ENCODE assay signal across 16 cellular contexts in genomic region chr20:38722708-38723068, GRCh38. TPM values are rescaled to one million over a fixed set of nuclear protein-coding genes. Genes with fewer than 3 reads are reported as not detected.
DNase-seq lines count a peak whose midpoint lies in the region; ATAC-seq, FAIRE-seq and TF ChIP-seq lines count a peak whose summit lies in the region.
"Had no signal": no experiment of that assay in that cellular context is flagged by ENCODE, and none has a peak within 500 bp of the region (broad histone marks: within the 10 kb centered on the region; RNA-seq: fewer than 3 reads in every experiment).

No MANE protein-coding gene starts in this region.

- H3K9me3 ChIP-seq in HEK293 (ENCODE audit: control insufficient read depth, insufficient read depth, low read depth, low read length): no peaks in the 10 kb centered on the region
- H3K9me3 ChIP-seq: breast epithelium had no signal

- no peak overlapping the region for H3K27ac ChIP-seq in HEK293 (ENCODE audit: extremely low read depth, low read depth, low read length)
- H3K27ac ChIP-seq: breast epithelium, gastroesophageal sphincter, parathyroid adenoma had no signal

- no peaks in the 10 kb centered on the region for H3K36me3 ChIP-seq in HEK293 (ENCODE audit: control insufficient read depth in 2 of 2, insufficient read depth in 1 of 2, low read length in 2 of 2)
- H3K36me3 ChIP-seq: breast epithelium, gastroesophageal sphincter had no signal

- CTCF ChIA-PET in HEK293 (lab: Yijun Ruan, JAX): interaction anchor here (0.6 to 0.7 kb wide), 2 partner anchors 75 to 140 kb away, joined by 3 read pairs; no protein-coding TSS in a partner anchor

- H3K27ac Mint-ChIP-seq in chondrocyte (ENCODE audit: unreplicated experiment) (no peak overlapping the region), naive B cell (peak overlapping the region in 3 of 6 donors; percentile 13 to 84 (median 34))

- no peak for ATAC-seq in naive B cell (ENCODE audit: low read depth in 2 of 2)
- ATAC-seq: esophagus mucosa, gastroesophageal sphincter, HepG2 had no signal

- H3K9me3 Mint-ChIP-seq in chondrocyte (ENCODE audit: low read depth) (no peaks in the 10 kb centered on the region), naive B cell (peaks cover 0 to 11% (median 8%) of the 10 kb centered on the region in 7 donors)

- no peak for FAIRE-seq in D721Med (lab: Jason Lieb, UNC)
- FAIRE-seq: HepG2 had no signal

- 0 out of 2 replicates have a peak, but pooled peaks cover 3% of the 10 kb centered on the region for H3K4me1 ChIP-seq in HEK293 (ENCODE audit: control insufficient read depth, insufficient read depth, low read length)
- H3K4me1 ChIP-seq: breast epithelium, parathyroid adenoma had no signal

- H3K4me1 Mint-ChIP-seq in chondrocyte (ENCODE audit: low read depth) (peaks cover 10% of the 10 kb centered on the region), naive B cell (peaks cover 37 to 53% (median 42%) of the 10 kb centered on the region in 3 donors)

- H3K4me3 Mint-ChIP-seq in chondrocyte (ENCODE audit: unreplicated experiment): no peak overlapping the region
- H3K4me3 Mint-ChIP-seq in naive B cell: peak overlapping the region in 6 of 8 donors; percentile 14 to 80 (median 60)

- H3K27me3 Mint-ChIP-seq in chondrocyte (ENCODE audit: low read depth): peaks cover 85% of the 10 kb centered on the region
- peaks cover 79 to 99% (median 91%) of the 10 kb centered on the region in 3 donors for H3K27me3 Mint-ChIP-seq in naive B cell

- POLR2A ChIA-PET in HEK293 (lab: Yijun Ruan, JAX): no interaction called here

- peaks cover 10% of the 10 kb centered on the region for H3K36me3 Mint-ChIP-seq in chondrocyte (ENCODE audit: low read depth)
- peaks cover 0 to 24% of the 10 kb centered on the region in 2 donors for H3K36me3 Mint-ChIP-seq in naive B cell

- no peak for TF ChIP-seq CTCF in D721Med (IDR thresholded peaks at IDR 0.05; ENCODE audit: insufficient read depth, missing control alignments)
- TF ChIP-seq CTCF in HEK293 (tag by site-specific recombination; IDR thresholded peaks at IDR 0.05): no peak
- no peak for TF ChIP-seq CTCF in chondrocyte (IDR thresholded peaks at IDR 0.05)

- DNase-seq in D721Med (ENCODE audit: insufficient read length, low spot score): peak; percentile 24
- DNase-seq in chondrocyte (ENCODE audit: low spot score): peak; percentile 50
- DNase-seq in naive B cell: no peak
- DNase-seq in SIG-M5 treated with dmso at 0.1 percent for 504 hours (lab: John Stamatoyannopoulos, UW; ENCODE audit: unreplicated experiment): no peak
- no peak for DNase-seq in NCI-H1105 treated with DMSO at 0.1 percent for 48 hours (lab: John Stamatoyannopoulos, UW)
- no peak for DNase-seq in ureter (ENCODE audit: low spot score)
- no peak for DNase-seq in DMS53 (lab: John Stamatoyannopoulos, UW)
- DNase-seq: NCI-H446 treated with DMSO at 0.1 percent for 48 hours had no signal

- no peak overlapping the region for H3K4me3 ChIP-seq in HEK293 (ENCODE audit: low read depth, low read length)
- H3K4me3 ChIP-seq: gastroesophageal sphincter had no signal

TF ChIP-seq in HEK293, 187 proteins besides CTCF, POLR2A, EP300 and RAD21:
- TF ChIP-seq SP2 (tag by site-specific recombination; IDR thresholded peaks at IDR 0.05) (0 out of 2 replicates have a peak, but pooled peaks have one; percentile 21), SP3 (tag by site-specific recombination; IDR thresholded peaks at IDR 0.05) (peak; percentile 27; the same call in 1 of the 2 replicates), ZNF211 (tag by site-specific recombination; IDR thresholded peaks at IDR 0.05; ENCODE audit: low read depth) (no peak)

RNA-seq across cellular contexts. Expression of gene SLC32A1, which starts 1.6 kb away (rescaled TPM):
- total RNA-seq in chondrocyte (not detected in 3 replicates), ureter (not detected)
- polyA plus RNA-seq in naive B cell (ENCODE audit: low read depth in 6 of 6): not detected
- total RNA-seq: breast epithelium, dermis microvascular lymphatic vessel endothelial cell, esophagus mucosa, gastroesophageal sphincter, HepG2, lower leg skin had no signal
- polyA plus RNA-seq: HepG2 had no signal

RNA-seq across cellular contexts. Expression of gene ACTR5, which starts 25.6 kb away (rescaled TPM):
- total RNA-seq in chondrocyte (4.1 to 5.2 TPM (median 4.9 TPM) in 3 replicates), ureter (8.9 TPM)
- 1 to 10 TPM; 3.5 to 9.6 (median 7.7) TPM for polyA plus RNA-seq in naive B cell (ENCODE audit: low read depth in 6 of 6)

Comparison
In these comparisons a context has a peak if more than half of its experiments do, and no peak if none do; other contexts are left out.
1. DNase-seq: peak in D721Med (single experiment) and chondrocyte (single experiment); none in naive B cell (single experiment), SIG-M5 treated with dmso at 0.1 percent for 504 hours (single experiment), NCI-H1105 treated with DMSO at 0.1 percent for 48 hours (single experiment), ureter (single experiment) and DMS53 (single experiment).